8 cellular contexts compared by ENCODE assay signal in the genomic region with DNA sequence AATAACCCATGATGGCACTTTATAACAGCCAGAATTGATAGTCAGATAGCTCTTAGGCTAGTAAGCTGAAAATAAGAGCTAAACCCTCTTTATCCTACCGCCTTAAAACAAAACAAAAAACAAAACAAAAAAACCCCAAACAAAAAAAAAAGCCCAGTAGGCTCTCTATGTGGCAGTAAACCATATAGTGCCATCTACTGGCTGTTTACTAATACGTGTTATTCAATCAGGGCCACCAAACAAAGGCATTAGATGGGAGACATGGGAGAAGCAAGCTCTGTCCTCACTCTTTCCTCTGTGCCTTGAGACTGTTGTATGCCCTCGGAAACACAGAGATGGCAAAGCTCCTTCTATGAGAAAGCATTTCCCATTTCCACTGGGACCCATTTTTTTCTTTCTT.
DNase-seq lines count a peak whose midpoint lies in the region; FAIRE-seq and TF ChIP-seq lines count a peak whose summit lies in the region.

No MANE protein-coding gene starts in this region.

- no peaks in the 10 kb centered on the region for H3K79me2 ChIP-seq in astrocyte (ENCODE audit: insufficient read depth, low read length)

- H3K4me1 Mint-ChIP-seq in astrocyte (ENCODE audit: low read depth, unreplicated experiment): peaks cover 7% of the 10 kb centered on the region

- no peaks in the 10 kb centered on the region for H3K27me3 Mint-ChIP-seq in astrocyte (ENCODE audit: low read depth, unreplicated experiment)

- H3K27me3 ChIP-seq in astrocyte (ENCODE audit: insufficient read depth, low read length): no peaks in the 10 kb centered on the region

- peak; percentile 93 for FAIRE-seq in astrocyte (lab: Jason Lieb, UNC)

- peaks cover 8% of the 10 kb centered on the region for H3K4me1 ChIP-seq in astrocyte (ENCODE audit: insufficient read depth, low read length)

- H3K36me3 Mint-ChIP-seq in astrocyte (ENCODE audit: low read depth, unreplicated experiment): no peaks in the 10 kb centered on the region

- H3K4me3 ChIP-seq in HFF-Myc (replicated peaks; ENCODE audit: low read depth, low read length) (no peak overlapping the region), astrocyte (ENCODE audit: insufficient read depth, low read depth, low read length) (peak overlapping the region; percentile 38)

- H4K20me1 ChIP-seq in astrocyte (ENCODE audit: insufficient read depth, low read length): no peaks in the 10 kb centered on the region

- DNase-seq in GM04504 (ENCODE audit: low read depth) (peak; percentile 16), HFF-Myc (ENCODE audit: extremely low read depth, low read depth) (no peak), NCI-H2081 treated with DMSO at 0.1 percent for 48 hours (lab: John Stamatoyannopoulos, UW) (peak; percentile 38), astrocyte (ENCODE audit: low read depth) (peak; percentile 23), left kidney (ENCODE audit: low read depth, low spot score) (peak; percentile 73), 8988T (no peak), GF-D8 (lab: John Stamatoyannopoulos, UW) (no peak)
- DNase-seq in activated CD8-positive, alpha-beta memory T cell treated with anti-CD3 and anti-CD28 coated beads, Interleukin-2, amount 50 U/mL, for 4 hours: no peak

- peaks cover 2% of the 10 kb centered on the region for H3K9me3 Mint-ChIP-seq in astrocyte (ENCODE audit: unreplicated experiment)

- peak overlapping the region; percentile 62 for H3K9ac ChIP-seq in astrocyte (ENCODE audit: low read length)

- H2AFZ ChIP-seq in astrocyte (ENCODE audit: low read depth, low read length): peak overlapping the region; percentile 59

- TF ChIP-seq CTCF in HFF-Myc (IDR thresholded peaks at IDR 0.05; ENCODE audit: low read depth, low read length, missing control alignments): peak; percentile 35
- TF ChIP-seq CTCF in astrocyte (IDR thresholded peaks at IDR 0.05; ENCODE audit: insufficient read depth, low read depth, low read length): peak; percentile 51

- peak overlapping the region; percentile 90 for H3K27ac Mint-ChIP-seq in astrocyte (ENCODE audit: unreplicated experiment)

- no peaks in the 10 kb centered on the region for H3K9me3 ChIP-seq in astrocyte (ENCODE audit: insufficient read depth, low read depth, low read length)

- peak overlapping the region; percentile 81 for H3K4me2 ChIP-seq in astrocyte (ENCODE audit: low read length)

- peak overlapping the region; percentile 41 for H3K27ac ChIP-seq in astrocyte (ENCODE audit: low read depth, low read length)

- H3K36me3 ChIP-seq in astrocyte (ENCODE audit: insufficient read depth, low read length): no peaks in the 10 kb centered on the region

- H3K4me3 Mint-ChIP-seq in astrocyte (ENCODE audit: unreplicated experiment): no peak overlapping the region

Comparison
In these comparisons a context has a peak if more than half of its experiments do, and no peak if none do; other contexts are left out.
1. DNase-seq: peak in GM04504 (single experiment), NCI-H2081 treated with DMSO at 0.1 percent for 48 hours (single experiment), astrocyte (single experiment) and left kidney (single experiment); none in HFF-Myc (single experiment), 8988T (single experiment), GF-D8 (single experiment) and activated CD8-positive, alpha-beta memory T cell treated with anti-CD3 and anti-CD28 coated beads, Interleukin-2, amount 50 U/mL, for 4 hours (single experiment).